30 cellular contexts compared by ENCODE assay signal in genomic region chr3:168596175-168596574, GRCh38.
"Had no signal": no experiment of that assay in that cellular context is flagged by ENCODE, and none has a peak within 500 bp of the region (broad histone marks: within the 10 kb centered on the region; RNA-seq: fewer than 3 reads in every experiment).

No MANE protein-coding gene starts in this region.

- H3K27ac ChIP-seq: adrenal gland, ascending aorta, breast epithelium, esophagus muscularis mucosa, foreskin keratinocyte, gastrocnemius medialis, WERI-Rb-1 had no signal

- DNase-seq: activated B cell treated with CpG ODN at 0.5 μM for 24 hours; activated CD4-positive, alpha-beta T cell treated with anti-CD3 and anti-CD28 coated beads for 48 hours; activated CD4-positive, alpha-beta T cell treated with anti-CD3 and anti-CD28 coated beads, Interleukin-2, amount 50 U/mL, for 1 hour; activated CD4-positive, alpha-beta T cell treated with anti-CD3 and anti-CD28 coated beads, Interleukin-2, amount 50 U/mL, for 48 hours; activated CD8-positive, alpha-beta memory T cell treated with anti-CD3 and anti-CD28 coated beads for 24 hours; activated CD8-positive, alpha-beta T cell treated with anti-CD3 and anti-CD28 coated beads for 36 hours; activated effector memory CD4-positive, alpha-beta T cell treated with anti-CD3 and anti-CD28 coated beads, Interleukin-2, amount 50 U/mL, for 16 hours; activated naive CD4-positive, alpha-beta T cell treated with anti-CD3 and anti-CD28 coated beads for 36 hours; activated naive CD8-positive, alpha-beta T cell treated with anti-CD3 and anti-CD28 coated beads for 36 hours; activated naive CD8-positive, alpha-beta T cell treated with anti-CD3 and anti-CD28 coated beads, Interleukin-2, amount 50 U/mL, for 24 hours; activated T-cell treated with anti-CD3 and anti-CD28 coated beads, Interleukin-2, amount 50 U/mL, for 48 hours; adrenal gland; caudate nucleus; cortex of kidney; dermis blood vessel endothelial cell; effector CD4-positive, alpha-beta T cell; effector memory CD8-positive, alpha-beta T cell; erythroblast; foreskin keratinocyte; gastrocnemius medialis; glutamatergic neuron; T-helper 1 cell; T-helper 17 cell; T1000; WERI-Rb-1 had no signal

- H3K36me3 ChIP-seq: adrenal gland, ascending aorta, breast epithelium, esophagus muscularis mucosa, gastrocnemius medialis, WERI-Rb-1 had no signal

- H3K27me3 ChIP-seq: adrenal gland, ascending aorta, breast epithelium, esophagus muscularis mucosa, foreskin keratinocyte, gastrocnemius medialis had no signal

- FAIRE-seq: colon had no signal

- H3K4me3 ChIP-seq: adrenal gland, ascending aorta, breast epithelium, esophagus muscularis mucosa, gastrocnemius medialis had no signal

- ATAC-seq: activated CD4-positive, CD25-positive, alpha-beta regulatory T cell treated with anti-CD3 and anti-CD28 coated beads, Interleukin-2, amount 50 U/mL, for 24 hours; activated CD8-positive, alpha-beta T cell treated with anti-CD3 and anti-CD28 coated beads for 36 hours; activated naive CD8-positive, alpha-beta T cell treated with anti-CD3 and anti-CD28 coated beads, Interleukin-2, amount 50 U/mL, for 24 hours; effector memory CD8-positive, alpha-beta T cell; foreskin keratinocyte; gastrocnemius medialis; T-helper 17 cell had no signal

- H3K9me3 ChIP-seq: adrenal gland, ascending aorta, breast epithelium, esophagus muscularis mucosa, gastrocnemius medialis had no signal

- H3K4me1 ChIP-seq: adrenal gland, ascending aorta, breast epithelium, foreskin keratinocyte, gastrocnemius medialis had no signal
